35 cellular contexts compared by ENCODE assay signal in genomic region chr1:240609527-240610060, GRCh38. TPM values are rescaled to one million over a fixed set of nuclear protein-coding genes. Genes with fewer than 3 reads are reported as not detected.
DNase-seq lines count a peak whose midpoint lies in the region; ATAC-seq and TF ChIP-seq lines count a peak whose summit lies in the region.
"Had no signal": no experiment of that assay in that cellular context is flagged by ENCODE, and none has a peak within 500 bp of the region (broad histone marks: within the 10 kb centered on the region; RNA-seq: fewer than 3 reads in every experiment).

No MANE protein-coding gene starts in this region.

- H3K4me3 ChIP-seq in right lobe of liver (peak overlapping the region; percentile 42 to 59 (median 56)), psoas muscle (peak overlapping the region; percentile 59)
- H3K4me3 ChIP-seq: ascending aorta, colonic mucosa, skin epidermis, thoracic aorta had no signal

- WGBS in right lobe of liver (ENCODE audit: insufficient coverage, low coverage, low lambda C conversion rate, missing lambda C conversion rate), result 9% methylated on average over 6 of the region's 6 CpGs
- 39 to 54% (median 46%) methylated on average over 6 of the region's 6 CpGs for WGBS in psoas muscle, 3 donors

- no peak for TF ChIP-seq POLR2A in right lobe of liver (IDR thresholded peaks at IDR 0.05)

- H3K4me1 Mint-ChIP-seq in activated CD4-positive, alpha-beta memory T cell treated with anti-CD3 and anti-CD28 coated beads, Interleukin-2, amount 10 ng/mL, durations not matched to agents 7 days and 5 days, result peaks cover 46% of the 10 kb centered on the region
- peaks cover 32% of the 10 kb centered on the region for H3K4me1 Mint-ChIP-seq in activated CD4-positive, alpha-beta memory T cell treated with anti-CD3 and anti-CD28 coated beads for 36 hours (ENCODE audit: low read depth)
- H3K4me1 Mint-ChIP-seq in activated T-helper 17 cell treated with anti-CD3 and anti-CD28 coated beads, Interleukin-2, amount 50 U/mL, for 72 hours, result peaks cover 28% of the 10 kb centered on the region
- peaks cover 29% of the 10 kb centered on the region for H3K4me1 Mint-ChIP-seq in stimulated activated naive CD8-positive, alpha-beta T cell treated with anti-CD3 and anti-CD28 coated beads, Interleukin-15, amount 100 ng/mL, for 72 hours

- H3K27ac Mint-ChIP-seq in activated CD4-positive, alpha-beta memory T cell treated with anti-CD3 and anti-CD28 coated beads, Interleukin-2, amount 10 ng/mL, durations not matched to agents 7 days and 5 days, result no peak overlapping the region
- H3K27ac Mint-ChIP-seq in activated CD4-positive, alpha-beta memory T cell treated with anti-CD3 and anti-CD28 coated beads for 36 hours, result no peak overlapping the region
- H3K27ac Mint-ChIP-seq in activated T-helper 17 cell treated with anti-CD3 and anti-CD28 coated beads, Interleukin-2, amount 50 U/mL, for 72 hours, result no peak overlapping the region
- no peak overlapping the region for H3K27ac Mint-ChIP-seq in stimulated activated naive CD8-positive, alpha-beta T cell treated with anti-CD3 and anti-CD28 coated beads, Interleukin-15, amount 100 ng/mL, for 72 hours
- H3K27ac Mint-ChIP-seq: activated CD8-positive, alpha-beta T cell treated with anti-CD3 and anti-CD28 coated beads, Interleukin-2, amount 10 ng/mL, durations not matched to agents 7 days and 5 days; CD4-positive, alpha-beta T cell; mesothelial cell of epicardium; naive thymus-derived CD4-positive, alpha-beta T cell; T-helper 2 cell treated with Interferon-gamma antibody and Interleukin-4, amounts not matched to agents 5 μg/mL and 100 μg/mL, for 36 hours had no signal

- H3K4me3 Mint-ChIP-seq in activated CD4-positive, alpha-beta memory T cell treated with anti-CD3 and anti-CD28 coated beads, Interleukin-2, amount 10 ng/mL, durations not matched to agents 7 days and 5 days, result peak overlapping the region; percentile 58
- H3K4me3 Mint-ChIP-seq in activated CD4-positive, alpha-beta memory T cell treated with anti-CD3 and anti-CD28 coated beads for 36 hours, result no peak overlapping the region
- peak overlapping the region; percentile 99 for H3K4me3 Mint-ChIP-seq in activated T-helper 17 cell treated with anti-CD3 and anti-CD28 coated beads, Interleukin-2, amount 50 U/mL, for 72 hours
- no peak overlapping the region for H3K4me3 Mint-ChIP-seq in stimulated activated naive CD8-positive, alpha-beta T cell treated with anti-CD3 and anti-CD28 coated beads, Interleukin-15, amount 100 ng/mL, for 72 hours
- H3K4me3 Mint-ChIP-seq: activated CD8-positive, alpha-beta T cell treated with anti-CD3 and anti-CD28 coated beads, Interleukin-2, amount 10 ng/mL, durations not matched to agents 7 days and 5 days; mesothelial cell of epicardium; T-helper 2 cell treated with Interferon-gamma antibody and Interleukin-4, amounts not matched to agents 5 μg/mL and 100 μg/mL, for 36 hours had no signal

- no peaks in the 10 kb centered on the region for H3K36me3 Mint-ChIP-seq in activated CD4-positive, alpha-beta memory T cell treated with anti-CD3 and anti-CD28 coated beads, Interleukin-2, amount 10 ng/mL, durations not matched to agents 7 days and 5 days (ENCODE audit: low read depth)
- H3K36me3 Mint-ChIP-seq in activated CD4-positive, alpha-beta memory T cell treated with anti-CD3 and anti-CD28 coated beads for 36 hours, result no peaks in the 10 kb centered on the region
- H3K36me3 Mint-ChIP-seq in activated T-helper 17 cell treated with anti-CD3 and anti-CD28 coated beads, Interleukin-2, amount 50 U/mL, for 72 hours (ENCODE audit: low read depth), result no peaks in the 10 kb centered on the region
- H3K36me3 Mint-ChIP-seq: mesothelial cell of epicardium; naive thymus-derived CD4-positive, alpha-beta T cell had no signal

- H3K4me1 ChIP-seq in right lobe of liver, result peaks cover 0 to 29% (median 8%) of the 10 kb centered on the region in 4 donors
- no peaks in the 10 kb centered on the region for H3K4me1 ChIP-seq in psoas muscle
- H3K4me1 ChIP-seq: ascending aorta, colonic mucosa had no signal

- peaks cover 32% of the 10 kb centered on the region for H3K27me3 Mint-ChIP-seq in activated CD4-positive, alpha-beta memory T cell treated with anti-CD3 and anti-CD28 coated beads, Interleukin-2, amount 10 ng/mL, durations not matched to agents 7 days and 5 days
- peaks cover 26% of the 10 kb centered on the region for H3K27me3 Mint-ChIP-seq in activated CD4-positive, alpha-beta memory T cell treated with anti-CD3 and anti-CD28 coated beads for 36 hours
- no peaks in the 10 kb centered on the region for H3K27me3 Mint-ChIP-seq in activated T-helper 17 cell treated with anti-CD3 and anti-CD28 coated beads, Interleukin-2, amount 50 U/mL, for 72 hours
- H3K27me3 Mint-ChIP-seq in stimulated activated naive CD8-positive, alpha-beta T cell treated with anti-CD3 and anti-CD28 coated beads, Interleukin-15, amount 100 ng/mL, for 72 hours, result peaks cover 52% of the 10 kb centered on the region

- no peak for ATAC-seq in activated T-helper 17 cell treated with anti-CD3 and anti-CD28 coated beads, Interleukin-2, amount 50 U/mL, for 72 hours (replicated peaks)
- ATAC-seq in right lobe of liver (peak; percentile 10 to 26 (median 22)), psoas muscle (no peak)
- no peak for ATAC-seq in stimulated activated naive CD8-positive, alpha-beta T cell treated with anti-CD3 and anti-CD28 coated beads, Interleukin-15, amount 100 ng/mL, for 72 hours
- ATAC-seq: activated CD8-positive, alpha-beta T cell treated with anti-CD3 and anti-CD28 coated beads, Interleukin-2, amount 10 ng/mL, durations not matched to agents 7 days and 5 days; left ventricle myocardium superior; naive thymus-derived CD4-positive, alpha-beta T cell; stimulated activated naive CD8-positive, alpha-beta T cell treated with anti-CD3 and anti-CD28 coated beads, Interleukin-15, Interleukin-2, amounts not matched to agents 100 U/mL and 50 U/mL, for 24 hours had no signal

- intact Hi-C loops in activated CD4-positive, alpha-beta memory T cell treated with anti-CD3 and anti-CD28 coated beads for 36 hours (cut with micrococcal nuclease), result loop anchor here (2.0 kb wide), 1 partner anchor 83 kb away; no protein-coding TSS in a partner anchor
- intact Hi-C loops in right lobe of liver (cut with DNase I) (no loop called here), psoas muscle (cut with DNase I) (no loop called here)

- TF ChIP-seq CTCF in right lobe of liver (IDR thresholded peaks at IDR 0.05) (no peak), psoas muscle (IDR thresholded peaks at IDR 0.05) (no peak)

- no peaks in the 10 kb centered on the region for H3K27me3 ChIP-seq in right lobe of liver
- H3K27me3 ChIP-seq in psoas muscle (ENCODE audit: insufficient read depth in 3 of 3, low read length in 2 of 3), result peaks cover 0 to 21% (median 2%) of the 10 kb centered on the region in 3 donors
- H3K27me3 ChIP-seq: ascending aorta, colonic mucosa had no signal

- H3K36me3 ChIP-seq in right lobe of liver, result no peaks in the 10 kb centered on the region
- no peaks in the 10 kb centered on the region for H3K36me3 ChIP-seq in psoas muscle (ENCODE audit: insufficient read depth in 1 of 2, low read depth in 1 of 2)
- H3K36me3 ChIP-seq: ascending aorta, colonic mucosa, thoracic aorta had no signal

- CTCF ChIA-PET in activated CD4-positive, alpha-beta memory T cell treated with anti-CD3 and anti-CD28 coated beads, Interleukin-2, amount 10 ng/mL, durations not matched to agents 7 days and 5 days (lab: Charles Lee), result interaction anchor here (1.2 kb wide), 1 partner anchor 33 kb away, joined by 3 read pairs; no protein-coding TSS in a partner anchor
- CTCF ChIA-PET in activated CD4-positive, alpha-beta memory T cell treated with anti-CD3 and anti-CD28 coated beads for 36 hours (lab: Charles Lee), result interaction anchor here (0.9 to 2.5 kb wide), 6 partner anchors 21 to 421 kb away, joined by 3 to 16 read pairs (median 4); no protein-coding TSS in a partner anchor

- H3K9me3 Mint-ChIP-seq in activated CD4-positive, alpha-beta memory T cell treated with anti-CD3 and anti-CD28 coated beads, Interleukin-2, amount 10 ng/mL, durations not matched to agents 7 days and 5 days, result no peaks in the 10 kb centered on the region
- H3K9me3 Mint-ChIP-seq in activated CD4-positive, alpha-beta memory T cell treated with anti-CD3 and anti-CD28 coated beads for 36 hours, result no peaks in the 10 kb centered on the region
- H3K9me3 Mint-ChIP-seq in activated T-helper 17 cell treated with anti-CD3 and anti-CD28 coated beads, Interleukin-2, amount 50 U/mL, for 72 hours, result no peaks in the 10 kb centered on the region
- H3K9me3 Mint-ChIP-seq in stimulated activated naive CD8-positive, alpha-beta T cell treated with anti-CD3 and anti-CD28 coated beads, Interleukin-15, amount 100 ng/mL, for 72 hours, result no peaks in the 10 kb centered on the region
- H3K9me3 Mint-ChIP-seq: CD4-positive, alpha-beta T cell; mesothelial cell of epicardium; T-helper 2 cell treated with Interferon-gamma antibody and Interleukin-4, amounts not matched to agents 5 μg/mL and 100 μg/mL, for 36 hours had no signal

- H3K27ac ChIP-seq in right lobe of liver, result peak overlapping the region; percentile 83 to 97 (median 97)
- no peak overlapping the region for H3K27ac ChIP-seq in psoas muscle
- H3K27ac ChIP-seq: ascending aorta, colonic mucosa, epithelial cell of prostate, skin epidermis, thoracic aorta had no signal

- DNase-seq in activated CD4-positive, alpha-beta memory T cell treated with anti-CD3 and anti-CD28 coated beads, Interleukin-2, amount 10 ng/mL, durations not matched to agents 7 days and 5 days, result no peak
- DNase-seq in activated CD4-positive, alpha-beta memory T cell treated with anti-CD3 and anti-CD28 coated beads for 36 hours, result no peak
- DNase-seq in right lobe of liver, result peak in 2 of 3 donors; percentile 29 to 58
- DNase-seq in psoas muscle, result no peak
- DNase-seq in effector CD8-positive, alpha-beta T cell (lab: John Stamatoyannopoulos, UW), result no peak
- no peak for DNase-seq in stimulated activated naive CD8-positive, alpha-beta T cell treated with anti-CD3 and anti-CD28 coated beads, Interleukin-15, amount 100 ng/mL, for 72 hours
- no peak for DNase-seq in NCI-H1105 (lab: John Stamatoyannopoulos, UW)
- DNase-seq: activated CD4-positive, alpha-beta T cell treated with anti-CD3 and anti-CD28 coated beads for 1 hour; activated CD8-positive, alpha-beta T cell treated with anti-CD3 and anti-CD28 coated beads, Interleukin-2, amount 10 ng/mL, durations not matched to agents 7 days and 5 days; activated gamma-delta T cell; CD4-positive, alpha-beta T cell; colonic mucosa; effector CD4-positive, alpha-beta T cell; foreskin fibroblast; head of caudate nucleus; islet precursor cell; KG1; left ventricle myocardium superior; naive thymus-derived CD4-positive, alpha-beta T cell; NCI-H1105 treated with DMSO at 0.1 percent for 48 hours; NCI-H187 treated with DMSO at 0.1 percent for 48 hours; NCI-H2171; NCI-H510A treated with DMSO at 0.1 percent for 48 hours; stimulated activated naive CD8-positive, alpha-beta T cell treated with anti-CD3 and anti-CD28 coated beads, Interleukin-15, Interleukin-2, amounts not matched to agents 100 U/mL and 50 U/mL, for 24 hours had no signal

- H3K9me3 ChIP-seq in right lobe of liver (no peaks in the 10 kb centered on the region), psoas muscle (no peaks in the 10 kb centered on the region)
- H3K9me3 ChIP-seq: ascending aorta, colonic mucosa, thoracic aorta had no signal

- POLR2A ChIA-PET in activated CD4-positive, alpha-beta memory T cell treated with anti-CD3 and anti-CD28 coated beads, Interleukin-2, amount 10 ng/mL, durations not matched to agents 7 days and 5 days (lab: Charles Lee), result no interaction called here
- POLR2A ChIA-PET in activated CD4-positive, alpha-beta memory T cell treated with anti-CD3 and anti-CD28 coated beads for 36 hours (lab: Charles Lee), result no interaction called here

RNA-seq across cellular contexts. Expression of gene GREM2, which starts 2.4 kb away (rescaled TPM):
- 1 to 10 TPM; 1.4 to 1.6 TPM for total RNA-seq in activated CD4-positive, alpha-beta memory T cell treated with anti-CD3 and anti-CD28 coated beads, Interleukin-2, amount 10 ng/mL, durations not matched to agents 7 days and 5 days
- under 1 TPM; 0.26 to 0.46 TPM for total RNA-seq in activated CD4-positive, alpha-beta memory T cell treated with anti-CD3 and anti-CD28 coated beads for 36 hours
- total RNA-seq in activated T-helper 17 cell treated with anti-CD3 and anti-CD28 coated beads, Interleukin-2, amount 50 U/mL, for 72 hours, result 1 to 10 TPM; 3.4 to 7.5 TPM
- 10 to 100 TPM in 5 of 6 experiments, 1 to 10 TPM in 1; 5.1 to 27.4 (median 12.7) TPM for total RNA-seq in right lobe of liver
- 1 to 10 TPM in 2 of 4 donors, under 1 TPM in 2; 0.56 to 9.5 (median 1.3) TPM for total RNA-seq in psoas muscle
- polyA plus RNA-seq in psoas muscle, result 1 to 10 TPM in 2 of 3 donors, under 1 TPM in 1; 0.85 to 2.0 (median 1.4) TPM
- total RNA-seq: activated CD8-positive, alpha-beta T cell treated with anti-CD3 and anti-CD28 coated beads, Interleukin-2, amount 10 ng/mL, durations not matched to agents 7 days and 5 days; ascending aorta; cardiac septum; H1; left ventricle myocardium superior; MCF 10A; renal cortical epithelial cell had no signal

Comparison
In these comparisons a context has a peak if more than half of its experiments do, and no peak if none do; other contexts are left out.
1. H3K4me3 Mint-ChIP-seq: peak in activated CD4-positive, alpha-beta memory T cell treated with anti-CD3 and anti-CD28 coated beads, Interleukin-2, amount 10 ng/mL, durations not matched to agents 7 days and 5 days (single experiment) and activated T-helper 17 cell treated with anti-CD3 and anti-CD28 coated beads, Interleukin-2, amount 50 U/mL, for 72 hours (single experiment); none in activated CD4-positive, alpha-beta memory T cell treated with anti-CD3 and anti-CD28 coated beads for 36 hours (single experiment) and stimulated activated naive CD8-positive, alpha-beta T cell treated with anti-CD3 and anti-CD28 coated beads, Interleukin-15, amount 100 ng/mL, for 72 hours (0 of 2).
2. DNase-seq: peak in right lobe of liver (2 of 3); none in activated CD4-positive, alpha-beta memory T cell treated with anti-CD3 and anti-CD28 coated beads, Interleukin-2, amount 10 ng/mL, durations not matched to agents 7 days and 5 days (single experiment), activated CD4-positive, alpha-beta memory T cell treated with anti-CD3 and anti-CD28 coated beads for 36 hours (single experiment), psoas muscle (0 of 2), effector CD8-positive, alpha-beta T cell (single experiment), stimulated activated naive CD8-positive, alpha-beta T cell treated with anti-CD3 and anti-CD28 coated beads, Interleukin-15, amount 100 ng/mL, for 72 hours (0 of 2) and NCI-H1105 (single experiment).
3. ATAC-seq: peak in right lobe of liver (4 of 4); none in activated T-helper 17 cell treated with anti-CD3 and anti-CD28 coated beads, Interleukin-2, amount 50 U/mL, for 72 hours (single experiment), psoas muscle (0 of 4) and stimulated activated naive CD8-positive, alpha-beta T cell treated with anti-CD3 and anti-CD28 coated beads, Interleukin-15, amount 100 ng/mL, for 72 hours (single experiment).